1 cellular context compared by ENCODE assay signal in genomic region chr2:9483107-9483506, GRCh38.
TF ChIP-seq lines count a peak whose summit lies in the region.

No MANE protein-coding gene starts in this region.

TF ChIP-seq in K562, 482 proteins besides CTCF, POLR2A, EP300 and RAD21 (continued from another document):
- TF ChIP-seq PHF8 (IDR thresholded peaks at IDR 0.05; ENCODE audit: borderline replicate concordance, low read length) = no peak
- no peak for TF ChIP-seq ZNF239 (CRISPR knock-in tag; IDR thresholded peaks at IDR 0.05)
- TF ChIP-seq, protein P1, sequence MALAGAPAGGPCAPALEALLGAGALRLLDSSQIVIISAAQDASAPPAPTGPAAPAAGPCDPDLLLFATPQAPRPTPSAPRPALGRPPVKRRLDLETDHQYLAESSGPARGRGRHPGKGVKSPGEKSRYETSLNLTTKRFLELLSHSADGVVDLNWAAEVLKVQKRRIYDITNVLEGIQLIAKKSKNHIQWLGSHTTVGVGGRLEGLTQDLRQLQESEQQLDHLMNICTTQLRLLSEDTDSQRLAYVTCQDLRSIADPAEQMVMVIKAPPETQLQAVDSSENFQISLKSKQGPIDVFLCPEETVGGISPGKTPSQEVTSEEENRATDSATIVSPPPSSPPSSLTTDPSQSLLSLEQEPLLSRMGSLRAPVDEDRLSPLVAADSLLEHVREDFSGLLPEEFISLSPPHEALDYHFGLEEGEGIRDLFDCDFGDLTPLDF (CRISPR knock-in tag; IDR thresholded peaks at IDR 0.05) = no peak
- TF ChIP-seq WHSC1 (IDR thresholded peaks at IDR 0.05; ENCODE audit: low read length) = no peak
- TF ChIP-seq ZNF407 (IDR thresholded peaks at IDR 0.05; ENCODE audit: low read depth) = no peak
- no peak for TF ChIP-seq CBX2 (IDR thresholded peaks at IDR 0.05; ENCODE audit: insufficient read depth, low read length, poor library complexity, severe bottlenecking)
- TF ChIP-seq ZNF586 (CRISPR knock-in tag; conservative IDR thresholded peaks at IDR 0.05) = no peak
- no peak for TF ChIP-seq HIVEP1 (CRISPR knock-in tag; IDR thresholded peaks at IDR 0.05)
- no peak for TF ChIP-seq HNRNPUL1 (IDR thresholded peaks at IDR 0.05; ENCODE audit: low read length)
- TF ChIP-seq ZBTB1 (CRISPR knock-in tag; IDR thresholded peaks at IDR 0.05; ENCODE audit: borderline replicate concordance, low read depth) = no peak
- no peak for TF ChIP-seq ZNF444 (CRISPR knock-in tag; IDR thresholded peaks at IDR 0.05)
- no peak for TF ChIP-seq PHF20 (IDR thresholded peaks at IDR 0.05; ENCODE audit: partially characterized antibody)
- TF ChIP-seq ZNF76 (CRISPR knock-in tag; IDR thresholded peaks at IDR 0.05; ENCODE audit: borderline replicate concordance) = no peak
- TF ChIP-seq, protein P2, sequence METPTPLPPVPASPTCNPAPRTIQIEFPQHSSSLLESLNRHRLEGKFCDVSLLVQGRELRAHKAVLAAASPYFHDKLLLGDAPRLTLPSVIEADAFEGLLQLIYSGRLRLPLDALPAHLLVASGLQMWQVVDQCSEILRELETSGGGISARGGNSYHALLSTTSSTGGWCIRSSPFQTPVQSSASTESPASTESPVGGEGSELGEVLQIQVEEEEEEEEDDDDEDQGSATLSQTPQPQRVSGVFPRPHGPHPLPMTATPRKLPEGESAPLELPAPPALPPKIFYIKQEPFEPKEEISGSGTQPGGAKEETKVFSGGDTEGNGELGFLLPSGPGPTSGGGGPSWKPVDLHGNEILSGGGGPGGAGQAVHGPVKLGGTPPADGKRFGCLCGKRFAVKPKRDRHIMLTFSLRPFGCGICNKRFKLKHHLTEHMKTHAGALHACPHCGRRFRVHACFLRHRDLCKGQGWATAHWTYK (CRISPR knock-in tag; IDR thresholded peaks at IDR 0.05) = no peak
- no peak for TF ChIP-seq ZSCAN29 (IDR thresholded peaks at IDR 0.05)
